Comparison of ENCODE assay signal across 35 cellular contexts in genomic region chr9:129746092-129746760, GRCh38. TPM values are rescaled to one million over a fixed set of nuclear protein-coding genes. Genes with fewer than 3 reads are reported as not detected.
DNase-seq lines count a peak whose midpoint lies in the region; ATAC-seq and TF ChIP-seq lines count a peak whose summit lies in the region.
"Had no signal": no experiment of that assay in that cellular context is flagged by ENCODE, and none has a peak within 500 bp of the region (broad histone marks: within the 10 kb centered on the region; RNA-seq: fewer than 3 reads in every experiment).

No MANE protein-coding gene starts in this region.

- TF ChIP-seq CTCF in IMR-90 (conservative IDR thresholded peaks at IDR 0.05; ENCODE audit: low read depth, low read length) (no peak), astrocyte of the cerebellum (IDR thresholded peaks at IDR 0.05; ENCODE audit: low read depth, low read length, missing control alignments) (no peak), tibial nerve (IDR thresholded peaks at IDR 0.05) (no peak)

- no peak overlapping the region for H4K5ac ChIP-seq in IMR-90 (ENCODE audit: low read depth, low read length)

- no peak for TF ChIP-seq EP300 in tibial nerve (IDR thresholded peaks at IDR 0.05)

- no peak overlapping the region for H3K18ac ChIP-seq in IMR-90 (ENCODE audit: low read depth, low read length)

- H3K4me1 ChIP-seq in IMR-90 (ENCODE audit: control insufficient read depth, insufficient read depth, low read length) (peaks cover 10% of the 10 kb centered on the region), tibial nerve (no peaks in the 10 kb centered on the region)
- H3K4me1 ChIP-seq: prostate gland, sigmoid colon, thyroid gland had no signal

- H3K9me3 ChIP-seq in IMR-90 (ENCODE audit: control insufficient read depth, insufficient read depth, low read length) (no peaks in the 10 kb centered on the region), tibial nerve (no peaks in the 10 kb centered on the region)
- H3K9me3 ChIP-seq: Caco-2, neutrophil, prostate gland, sigmoid colon, SK-N-SH, thyroid gland had no signal

- H2AFZ ChIP-seq in IMR-90 (replicated peaks; ENCODE audit: low read length, poor library complexity) = no peak overlapping the region

- no peak overlapping the region for H3K23ac ChIP-seq in IMR-90 (ENCODE audit: low read depth, low read length)

- H3K4me3 ChIP-seq in IMR-90 (ENCODE audit: insufficient read depth, low read depth, low read length) (no peak overlapping the region), astrocyte of the cerebellum (ENCODE audit: low read depth, low read length) (no peak overlapping the region), tibial nerve (no peak overlapping the region)
- H3K4me3 ChIP-seq: coronary artery, prostate gland, sigmoid colon, thyroid gland had no signal

- BruUV-seq in IMR-90 (replicated peaks; lab: Mats Ljungman, UMichigan) = no TSS peak

- CTCF ChIA-PET in IMR-90 (lab: Yijun Ruan, JAX) = no interaction called here

- H3K27me3 ChIP-seq in IMR-90 (ENCODE audit: control insufficient read depth, insufficient read depth, low read length) (no peaks in the 10 kb centered on the region), tibial nerve (no peaks in the 10 kb centered on the region)
- H3K27me3 ChIP-seq: neutrophil, sigmoid colon, thyroid gland had no signal

- H2BK20ac ChIP-seq in IMR-90 (ENCODE audit: low read depth, low read length) = no peak overlapping the region; the same call in 1 of the 2 replicates

- H2BK120ac ChIP-seq in IMR-90 (ENCODE audit: low read depth, low read length) = no peak overlapping the region

- H3K4ac ChIP-seq in IMR-90 (ENCODE audit: low read depth, low read length) = no peak overlapping the region; the same call in 1 of the 2 replicates

- no peak overlapping the region for H2AK9ac ChIP-seq in IMR-90 (replicated peaks; ENCODE audit: low read depth, low read length, poor library complexity)

- H3K56ac ChIP-seq in IMR-90 (ENCODE audit: extremely low read depth, insufficient read depth, low read length) = no peak overlapping the region

- no peak overlapping the region for H2AK5ac ChIP-seq in IMR-90 (ENCODE audit: low read depth, low read length)

- TF ChIP-seq RAD21 in IMR-90 (IDR thresholded peaks at IDR 0.05; ENCODE audit: low read length) = no peak

- H3K4me1 Mint-ChIP-seq in naive thymus-derived CD8-positive, alpha-beta T cell = no peaks in the 10 kb centered on the region
- H3K4me1 Mint-ChIP-seq: H9 had no signal

- no peak overlapping the region for H3K4me3 Mint-ChIP-seq in naive thymus-derived CD8-positive, alpha-beta T cell
- H3K4me3 Mint-ChIP-seq: activated CD4-positive, alpha-beta T cell treated with anti-CD3 and anti-CD28 coated beads for 36 hours; activated naive CD8-positive, alpha-beta T cell treated with anti-CD3 and anti-CD28 coated beads, Interleukin-2, amount 50 U/mL, for 24 hours; activated T-cell treated with anti-CD3 and anti-CD28 coated beads, Interleukin-2, amount 50 U/mL, for 4 hours; H9; T-helper 1 cell treated with Interleukin-12 subunit alpha and Interleukin-12 subunit beta and Interleukin-4 antibody, amounts not matched to agents 30 μg/mL and 1 μg/mL, for 36 hours had no signal

- H3K79me1 ChIP-seq in IMR-90 (ENCODE audit: low read depth in 1 of 2, low read length in 2 of 2) = no peaks in the 10 kb centered on the region

- H2BK15ac ChIP-seq in IMR-90 (ENCODE audit: low read depth, low read length) = no peak overlapping the region

- no peak overlapping the region for H3K9ac ChIP-seq in IMR-90 (ENCODE audit: low read depth, low read length)
- H3K9ac ChIP-seq: SK-N-SH had no signal

- intact Hi-C loops in IMR-90 (cut with micrococcal nuclease) = no loop called here

- no peak overlapping the region for H3K27ac Mint-ChIP-seq in naive thymus-derived CD8-positive, alpha-beta T cell
- H3K27ac Mint-ChIP-seq: activated CD4-positive, alpha-beta T cell treated with anti-CD3 and anti-CD28 coated beads for 36 hours; activated naive CD8-positive, alpha-beta T cell treated with anti-CD3 and anti-CD28 coated beads, Interleukin-2, amount 50 U/mL, for 24 hours; H9; T-helper 1 cell treated with Interleukin-12 subunit alpha and Interleukin-12 subunit beta and Interleukin-4 antibody, amounts not matched to agents 30 μg/mL and 1 μg/mL, for 36 hours had no signal

- H3K36me3 ChIP-seq in IMR-90 (ENCODE audit: control insufficient read depth, insufficient read depth, low read length) (peaks cover 9% of the 10 kb centered on the region), tibial nerve (no peaks in the 10 kb centered on the region)
- H3K36me3 ChIP-seq: prostate gland, sigmoid colon, thyroid gland had no signal

- H4K8ac ChIP-seq in IMR-90 (ENCODE audit: low read depth in 2 of 2, low read length in 2 of 2) = no peak overlapping the region

- DNase-seq in A172 (ENCODE audit: low spot score) (peak; percentile 17), IMR-90 (no peak), astrocyte of the cerebellum (ENCODE audit: low read depth) (peak; percentile 38), iris pigment epithelial cell (ENCODE audit: low read depth) (peak; percentile 65), amniotic stem cell (lab: John Stamatoyannopoulos, UW) (no peak), HK-2 (ENCODE audit: unreplicated experiment) (no peak), tibial nerve (ENCODE audit: low spot score in 2 of 2) (no peak)
- no peak for DNase-seq in naive thymus-derived CD8-positive, alpha-beta T cell
- DNase-seq: ACHN; activated CD4-positive, alpha-beta T cell treated with anti-CD3 and anti-CD28 coated beads for 36 hours; activated gamma-delta T cell treated with Interleukin-2 at 50 U/mL for 16 hours; activated naive CD8-positive, alpha-beta T cell treated with anti-CD3 and anti-CD28 coated beads, Interleukin-2, amount 50 U/mL, for 24 hours; activated T-cell treated with anti-CD3 and anti-CD28 coated beads, Interleukin-2, amount 50 U/mL, for 4 hours; Caco-2; DND-41; effector memory CD4-positive, alpha-beta T cell; erythroblast; foreskin melanocyte; H9; left colon; MM.1S; NCI-H1417 treated with DMSO at 0.1 percent for 48 hours; NCI-H2081 treated with DMSO at 0.1 percent for 48 hours; NCI-H748 treated with DMSO at 0.1 percent for 48 hours; sigmoid colon; SK-N-SH; stimulated activated CD4-positive, alpha-beta T cell treated with anti-CD3 and anti-CD28 coated beads, Interleukin-15, amount 100 ng/mL, for 24 hours; stimulated activated naive CD4-positive, alpha-beta T cell; thyroid gland had no signal

- no peak for ATAC-seq in IMR-90 (ENCODE audit: low read depth)
- no peak for ATAC-seq in naive thymus-derived CD8-positive, alpha-beta T cell
- ATAC-seq: activated CD4-positive, alpha-beta T cell treated with anti-CD3 and anti-CD28 coated beads for 36 hours; activated naive CD8-positive, alpha-beta T cell treated with anti-CD3 and anti-CD28 coated beads, Interleukin-2, amount 50 U/mL, for 24 hours; activated T-cell treated with anti-CD3 and anti-CD28 coated beads, Interleukin-2, amount 50 U/mL, for 4 hours; left colon had no signal

- peak overlapping the region; percentile 59; the same call in 1 of the 2 replicates for H3K14ac ChIP-seq in IMR-90 (replicated peaks; ENCODE audit: low read depth, low read length)

- no peak overlapping the region for H2BK5ac ChIP-seq in IMR-90 (ENCODE audit: low read depth, low read length, poor library complexity, severe bottlenecking)

- in situ Hi-C loops in IMR-90 (cut with MboI; ENCODE audit: low sequenced_read_pairs) (no loop called here), astrocyte of the cerebellum (cut with HindIII; ENCODE audit: low sequenced_read_pairs) (no loop called here)

- dilution Hi-C loops in IMR-90 (cut with HindIII; ENCODE audit: low sequenced_read_pairs, unreplicated experiment) = no loop called here

- H3K4me2 ChIP-seq in IMR-90 (ENCODE audit: low read depth, low read length) = no peak overlapping the region
- H3K4me2 ChIP-seq: SK-N-SH had no signal

- H4K91ac ChIP-seq in IMR-90 (ENCODE audit: insufficient read depth, low read depth, low read length) = no peak overlapping the region

- no peaks in the 10 kb centered on the region for H3K9me3 Mint-ChIP-seq in naive thymus-derived CD8-positive, alpha-beta T cell
- H3K9me3 Mint-ChIP-seq: activated naive CD8-positive, alpha-beta T cell treated with anti-CD3 and anti-CD28 coated beads, Interleukin-2, amount 50 U/mL, for 24 hours; activated T-cell treated with anti-CD3 and anti-CD28 coated beads, Interleukin-2, amount 50 U/mL, for 4 hours; H9; T-helper 1 cell treated with Interleukin-12 subunit alpha and Interleukin-12 subunit beta and Interleukin-4 antibody, amounts not matched to agents 30 μg/mL and 1 μg/mL, for 36 hours had no signal

- no peaks in the 10 kb centered on the region for H3K36me3 Mint-ChIP-seq in naive thymus-derived CD8-positive, alpha-beta T cell

- POLR2A ChIA-PET in IMR-90 (lab: Charles Lee; ENCODE audit: unreplicated experiment) = no interaction called here
- POLR2A ChIA-PET in naive thymus-derived CD8-positive, alpha-beta T cell (lab: Charles Lee) = no interaction called here

- no peak for TF ChIP-seq POLR2A in IMR-90 (IDR thresholded peaks at IDR 0.05; ENCODE audit: low read depth, low read length)
- no peak for TF ChIP-seq POLR2A in tibial nerve (IDR thresholded peaks at IDR 0.05)

- no peaks in the 10 kb centered on the region for H3K27me3 Mint-ChIP-seq in naive thymus-derived CD8-positive, alpha-beta T cell
- H3K27me3 Mint-ChIP-seq: activated CD4-positive, alpha-beta T cell treated with anti-CD3 and anti-CD28 coated beads for 36 hours had no signal

- H3K27ac ChIP-seq in IMR-90 (ENCODE audit: insufficient read depth, low read length) (no peak overlapping the region), tibial nerve (peak overlapping the region in 1 of 4 donors; percentile 25)
- H3K27ac ChIP-seq: coronary artery, neutrophil, prostate gland, RWPE1, sigmoid colon, thyroid gland had no signal

- whole genome bisulfite sequencing in IMR-90 (ENCODE audit: extremely low coverage in 2 of 2, insufficient read length in 1 of 2), 2 experiments = no CpG with 5 or more reads among the region's 9 CpGs
- WGBS in tibial nerve, 2 donors = 56 to 66% methylated on average over 9 of the region's 9 CpGs

- 0 out of 2 replicates have a peak, but pooled peaks cover 3% of the 10 kb centered on the region for H4K20me1 ChIP-seq in IMR-90 (ENCODE audit: insufficient read depth, low read length)

- H3K9me1 ChIP-seq in IMR-90 (ENCODE audit: insufficient read depth, low read length) = no peaks in the 10 kb centered on the region; the same call in none of the 2 replicates

RNA-seq across cellular contexts. Expression of gene PTGES, which starts 6.6 kb away (rescaled TPM):
- total RNA-seq in A172 (2014; rRNA removed; shearing (Covaris generic)) = 3.3 and 4.3 TPM in 2 replicates
- total RNA-seq in IMR-90 (2012; rRNA removed) (2.8 and 3.2 TPM in 2 replicates), tibial nerve (10 to 100 TPM; 14.7 to 33.0 (median 25.7) TPM)
- polyA plus RNA-seq in IMR-90 (2012; rRNA removed) = 6.3 TPM in 2 replicates
- 6.9 and 12.7 TPM in 2 replicates for polyA plus RNA-seq in IMR-90 (2012; cell fraction: cytosol; rRNA removed)
- polyA plus RNA-seq in IMR-90 (2012; cell fraction: nucleus; rRNA removed; ENCODE audit: low replicate concordance) = 1.5 TPM in 2 replicates
- not detected for total RNA-seq in naive thymus-derived CD8-positive, alpha-beta T cell
- under 1 TPM in 1 of 3 donors, not detected in 2; 0.16 TPM for polyA plus RNA-seq in naive thymus-derived CD8-positive, alpha-beta T cell
- total RNA-seq: activated T-cell treated with anti-CD3 and anti-CD28 coated beads, Interleukin-2, amount 50 U/mL, for 4 hours; myocyte had no signal

RNA-seq across cellular contexts. Expression of gene TOR1B, which starts 56.8 kb away (rescaled TPM):
- total RNA-seq in A172 (2014; rRNA removed; shearing (Covaris generic)) = 47.9 and 80.4 TPM in 2 replicates
- total RNA-seq in IMR-90 (2012; rRNA removed) (15.6 and 16.4 TPM in 2 replicates), tibial nerve (10 to 100 TPM; 19.2 to 41.2 (median 23.0) TPM)
- 20.5 and 21.0 TPM in 2 replicates for polyA plus RNA-seq in IMR-90 (2012; rRNA removed)
- polyA plus RNA-seq in IMR-90 (2012; cell fraction: cytosol; rRNA removed) = 22.9 and 28.0 TPM in 2 replicates
- polyA plus RNA-seq in IMR-90 (2012; cell fraction: nucleus; rRNA removed; ENCODE audit: low replicate concordance) = 15.8 and 20.5 TPM in 2 replicates
- 10 to 100 TPM; 27.1 to 27.8 TPM for total RNA-seq in naive thymus-derived CD8-positive, alpha-beta T cell
- polyA plus RNA-seq in naive thymus-derived CD8-positive, alpha-beta T cell = 10 to 100 TPM; 12.3 to 20.2 (median 13.3) TPM

Comparison
In these comparisons a context has a peak if more than half of its experiments do, and no peak if none do; other contexts are left out.
1. DNase-seq: peak in A172 (single experiment), astrocyte of the cerebellum (single experiment) and iris pigment epithelial cell (single experiment); none in IMR-90 (single experiment), amniotic stem cell (single experiment), naive thymus-derived CD8-positive, alpha-beta T cell (0 of 10), HK-2 (single experiment) and tibial nerve (0 of 2).